ENCODE assay signal across 10 cellular contexts in the genomic region with DNA sequence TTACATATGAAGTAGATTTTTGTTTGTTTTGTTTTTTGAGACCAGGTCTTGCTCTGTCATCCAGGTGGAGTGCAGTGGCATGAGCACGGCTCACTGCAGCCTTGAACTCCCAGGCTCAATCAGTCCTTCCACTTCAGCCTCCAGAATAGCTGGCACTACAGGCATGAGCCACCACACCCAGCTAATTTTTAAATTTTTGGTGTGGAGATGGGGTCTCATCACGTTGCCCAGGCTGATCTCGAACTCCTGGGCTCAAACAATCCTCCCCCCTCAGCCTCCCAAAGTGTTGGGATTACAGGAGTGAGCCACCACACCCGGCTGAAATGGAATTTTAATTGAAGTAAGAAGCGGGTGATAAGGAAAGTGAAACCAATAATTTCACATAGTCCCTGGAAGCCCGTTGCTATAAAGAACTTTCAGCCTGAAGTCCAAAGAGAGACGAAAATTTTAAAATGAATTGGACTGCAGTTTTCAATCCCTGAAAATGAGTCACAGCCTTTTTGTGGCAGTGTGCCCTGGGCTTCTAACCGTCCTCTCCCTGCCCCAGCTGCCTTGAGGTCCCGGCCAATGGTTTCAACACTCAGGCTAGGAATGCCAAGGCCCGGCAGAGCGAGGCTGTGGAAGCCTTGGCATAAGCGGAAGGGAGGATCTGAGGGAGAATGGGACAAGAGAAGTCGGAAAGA. TPM values are rescaled to one million over a fixed set of nuclear protein-coding genes. Genes with fewer than 3 reads are reported as not detected.
DNase-seq lines count a peak whose midpoint lies in the region; ATAC-seq and TF ChIP-seq lines count a peak whose summit lies in the region.
"Had no signal": no experiment of that assay in that cellular context is flagged by ENCODE, and none has a peak within 500 bp of the region (broad histone marks: within the 10 kb centered on the region; RNA-seq: fewer than 3 reads in every experiment).

No MANE protein-coding gene starts in this region.

- no TSS peak for BruUV-seq in HCT116 (replicated peaks; lab: Mats Ljungman, UMichigan)

- POLR2A ChIA-PET in HCT116 (lab: Charles Lee), result interaction anchor here (0.6 kb wide), 1 partner anchor 1121 kb away, joined by 3 read pairs; no protein-coding TSS in a partner anchor

- no peaks in the 10 kb centered on the region for H3K27me3 ChIP-seq in HCT116 (ENCODE audit: insufficient read depth, low read length)
- H3K27me3 ChIP-seq: cardiac muscle cell had no signal

- peak overlapping the region; percentile 90 for H3K4me2 ChIP-seq in HCT116 (ENCODE audit: low read length)

- H3K9ac ChIP-seq in HCT116 (ENCODE audit: low read length), result peak overlapping the region; percentile 47

- no peaks in the 10 kb centered on the region for H3K9me3 ChIP-seq in HCT116 (ENCODE audit: control insufficient read depth in 1 of 2, insufficient read depth in 1 of 2, low read depth in 1 of 2, low read length in 2 of 2)

- RAD21 ChIA-PET in HCT116 (lab: Charles Lee; ENCODE audit: low non-redundant PET in 1 of 2, low total read pairs in 2 of 2, uncharacterized antibody in 2 of 2, unreplicated experiment in 2 of 2), result interaction anchor here in 1 of 2 experiments (0.5 kb wide), 1 partner anchor 65 kb away, joined by 3 read pairs; no protein-coding TSS in a partner anchor

- H3K4me1 ChIP-seq in HCT116 (ENCODE audit: control insufficient read depth in 1 of 2, insufficient read depth in 2 of 2, low read length in 2 of 2), result peaks cover 39 to 42% of the 10 kb centered on the region in 2 experiments

- H3K79me2 ChIP-seq in HCT116 (ENCODE audit: insufficient read depth, low read length), result no peaks in the 10 kb centered on the region

- H3K36me3 ChIP-seq in HCT116 (ENCODE audit: control insufficient read depth in 1 of 2, insufficient read depth in 2 of 2, low read length in 2 of 2), result no peaks in the 10 kb centered on the region
- H3K36me3 ChIP-seq: cardiac muscle cell had no signal

- H3K27ac ChIP-seq in HCT116 (ENCODE audit: low read depth, low read length), result peak overlapping the region; percentile 66
- H3K27ac ChIP-seq: cardiac muscle cell had no signal

- DNase-seq in HCT116 (ENCODE audit: low read depth, low spot score) (peak; percentile 23), astrocyte of the hippocampus (ENCODE audit: low read depth, low spot score) (peak; percentile 94), inferior parietal cortex (ENCODE audit: extremely low spot score) (peak; percentile 8), stromal cell of bone marrow (ENCODE audit: low read depth) (peak; percentile 96), GF-D8 (lab: John Stamatoyannopoulos, UW) (no peak), GM13977 (ENCODE audit: low spot score) (no peak)
- DNase-seq: NCI-H1930 had no signal

- H4K20me1 ChIP-seq in HCT116 (ENCODE audit: insufficient read depth), result no peaks in the 10 kb centered on the region

- H3K4me3 ChIP-seq in HCT116 (replicated peaks in 1 of 2; ENCODE audit: low read depth in 1 of 2, low read length in 2 of 2), result peak overlapping the region; percentile 13 to 51
- H3K4me3 ChIP-seq: cardiac muscle cell had no signal

- TF ChIP-seq RAD21 in HCT116 (IDR thresholded peaks at IDR 0.05; ENCODE audit: low read depth), result no peak

- ATAC-seq in HCT116 (peak; percentile 39), HG02884 (IDR thresholded peaks at IDR 0.05; ENCODE audit: unreplicated experiment) (no peak), GM18861 (IDR thresholded peaks at IDR 0.05; ENCODE audit: unreplicated experiment) (no peak)

- CTCF ChIA-PET in HCT116 (lab: Charles Lee), result interaction anchor here (1.0 kb wide), 2 partner anchors 11 to 56 kb away, joined by 3 to 5 read pairs; no protein-coding TSS in a partner anchor

- TF ChIP-seq CTCF in HCT116 (IDR thresholded peaks at IDR 0.05 in 2 of 3, conservative IDR thresholded peaks at IDR 0.05 in 1 of 3; ENCODE audit: borderline replicate concordance in 1 of 3, insufficient read depth in 1 of 3, low read depth in 2 of 3, low read length in 2 of 3) (no peak), GM13977 (IDR thresholded peaks at IDR 0.05; ENCODE audit: extremely low read depth, insufficient read depth, missing control alignments) (no peak)

- TF ChIP-seq POLR2A in HCT116 (IDR thresholded peaks at IDR 0.05; ENCODE audit: borderline replicate concordance, extremely low read depth, insufficient read depth, insufficient read length), result no peak

- in situ Hi-C loops in GM13977 (cut with MboI; ENCODE audit: low pct_unique_long_range_greater_than_20kb, low sequenced_read_pairs, unreplicated experiment), result no loop called here

- peak overlapping the region; percentile 96 for H2AFZ ChIP-seq in HCT116 (ENCODE audit: low read depth, low read length, poor library complexity, severe bottlenecking)

- no peaks in the 10 kb centered on the region for H3K9me2 ChIP-seq in HCT116 (ENCODE audit: insufficient read depth)

- intact Hi-C loops in HCT116 (cut with micrococcal nuclease), result loop anchor here (2.0 to 5.0 kb wide), 2 partner anchors 32 to 250 kb away; a partner anchor contains a TSS

TF ChIP-seq in HCT116, 20 proteins besides CTCF, POLR2A, EP300 and RAD21:
- TF ChIP-seq ZNF274 (IDR thresholded peaks at IDR 0.05; ENCODE audit: low read depth, low read length), result no peak
- peak; percentile 53; the same call in 1 of the 2 replicates for TF ChIP-seq FOSL1 (IDR thresholded peaks at IDR 0.05; ENCODE audit: low read depth)
- TF ChIP-seq, protein P1, sequence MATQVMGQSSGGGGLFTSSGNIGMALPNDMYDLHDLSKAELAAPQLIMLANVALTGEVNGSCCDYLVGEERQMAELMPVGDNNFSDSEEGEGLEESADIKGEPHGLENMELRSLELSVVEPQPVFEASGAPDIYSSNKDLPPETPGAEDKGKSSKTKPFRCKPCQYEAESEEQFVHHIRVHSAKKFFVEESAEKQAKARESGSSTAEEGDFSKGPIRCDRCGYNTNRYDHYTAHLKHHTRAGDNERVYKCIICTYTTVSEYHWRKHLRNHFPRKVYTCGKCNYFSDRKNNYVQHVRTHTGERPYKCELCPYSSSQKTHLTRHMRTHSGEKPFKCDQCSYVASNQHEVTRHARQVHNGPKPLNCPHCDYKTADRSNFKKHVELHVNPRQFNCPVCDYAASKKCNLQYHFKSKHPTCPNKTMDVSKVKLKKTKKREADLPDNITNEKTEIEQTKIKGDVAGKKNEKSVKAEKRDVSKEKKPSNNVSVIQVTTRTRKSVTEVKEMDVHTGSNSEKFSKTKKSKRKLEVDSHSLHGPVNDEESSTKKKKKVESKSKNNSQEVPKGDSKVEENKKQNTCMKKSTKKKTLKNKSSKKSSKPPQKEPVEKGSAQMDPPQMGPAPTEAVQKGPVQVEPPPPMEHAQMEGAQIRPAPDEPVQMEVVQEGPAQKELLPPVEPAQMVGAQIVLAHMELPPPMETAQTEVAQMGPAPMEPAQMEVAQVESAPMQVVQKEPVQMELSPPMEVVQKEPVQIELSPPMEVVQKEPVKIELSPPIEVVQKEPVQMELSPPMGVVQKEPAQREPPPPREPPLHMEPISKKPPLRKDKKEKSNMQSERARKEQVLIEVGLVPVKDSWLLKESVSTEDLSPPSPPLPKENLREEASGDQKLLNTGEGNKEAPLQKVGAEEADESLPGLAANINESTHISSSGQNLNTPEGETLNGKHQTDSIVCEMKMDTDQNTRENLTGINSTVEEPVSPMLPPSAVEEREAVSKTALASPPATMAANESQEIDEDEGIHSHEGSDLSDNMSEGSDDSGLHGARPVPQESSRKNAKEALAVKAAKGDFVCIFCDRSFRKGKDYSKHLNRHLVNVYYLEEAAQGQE (IDR thresholded peaks at IDR 0.05; ENCODE audit: low read depth), result no peak
- no peak for TF ChIP-seq ZFX (IDR thresholded peaks at IDR 0.05)

RNA-seq across cellular contexts. Expression of a gene that starts 0.8 kb away (rescaled TPM):
- total RNA-seq in HCT116 (2021; ENCODE audit: unreplicated experiment), result 3.9 TPM
- 2.0 and 3.5 TPM in 2 replicates for polyA plus RNA-seq in HCT116 (2012)
- total RNA-seq: cardiac muscle cell had no signal
- polyA plus RNA-seq: cardiac muscle cell had no signal

RNA-seq across cellular contexts. Expression of a gene that starts 25.8 kb away (rescaled TPM):
- total RNA-seq in HCT116 (2021; ENCODE audit: unreplicated experiment), result 0.37 TPM
- polyA plus RNA-seq in HCT116 (2012), result 1.3 and 1.5 TPM in 2 replicates
- total RNA-seq: cardiac muscle cell had no signal
- polyA plus RNA-seq: cardiac muscle cell had no signal

RNA-seq across cellular contexts. Expression of a gene that starts 33.0 kb away (rescaled TPM):
- total RNA-seq in HCT116 (2021; ENCODE audit: unreplicated experiment), result 27.8 TPM
- 14.6 and 14.8 TPM in 2 replicates for polyA plus RNA-seq in HCT116 (2012)

RNA-seq across cellular contexts. Expression of a gene that starts 44.7 kb away (rescaled TPM):
- 10.2 TPM for total RNA-seq in HCT116 (2021; ENCODE audit: unreplicated experiment)
- polyA plus RNA-seq in HCT116 (2012), result 20.2 and 22.8 TPM in 2 replicates
- total RNA-seq: cardiac muscle cell had no signal
- polyA plus RNA-seq: cardiac muscle cell had no signal

Comparison
In these comparisons a context has a peak if more than half of its experiments do, and no peak if none do; other contexts are left out.
1. DNase-seq: peak in HCT116 (single experiment), astrocyte of the hippocampus (single experiment), inferior parietal cortex (single experiment) and stromal cell of bone marrow (single experiment); none in GF-D8 (single experiment) and GM13977 (single experiment).